In genomic region chr10:128178319-128178937, GRCh38 we compare ENCODE assay signal across 1 cellular context.
TF ChIP-seq lines count a peak whose summit lies in the region.

No MANE protein-coding gene starts in this region.

TF ChIP-seq in GM23338, 12 proteins besides CTCF, POLR2A, EP300 and RAD21 (continued from another document):
- TF ChIP-seq ZNF462 (CRISPR knock-in tag; IDR thresholded peaks at IDR 0.05) (no peak), EZH2phosphoT487 (IDR thresholded peaks at IDR 0.05; ENCODE audit: unreplicated experiment) (no peak)
TF ChIP-seq in GM23338: peak in this region for 1.
